8 cellular contexts compared by ENCODE assay signal in genomic region chr19:21505459-21506393, GRCh38. TPM values are rescaled to one million over a fixed set of nuclear protein-coding genes. Genes with fewer than 3 reads are reported as not detected.
A peak's percentile ranks its signal among the peaks of the same experiment; 100 is the strongest.
DNase-seq lines count a peak whose midpoint lies in the region; ATAC-seq and TF ChIP-seq lines count a peak whose summit lies in the region.

Gene ZNF429, plus strand, starts transcription at chr19:21505602. Its CDS starts 170 bp downstream, at chr19:21505772.

- no peaks in the 10 kb centered on the region for H3K36me3 ChIP-seq in BJ (ENCODE audit: control insufficient read depth, insufficient read depth, low read length)
- H3K36me3 ChIP-seq in left lung = no peaks in the 10 kb centered on the region

- H3K4me3 ChIP-seq in BJ (ENCODE audit: low read depth, low read length) = peak within 1 kb of the TSS; percentile 74
- H3K4me3 ChIP-seq in left lung = peak within 1 kb of the TSS; percentile 67 to 87

- peak within 1 kb of the TSS; percentile 94 to 96 for H3K27ac ChIP-seq in left lung

- TF ChIP-seq CTCF in BJ (IDR thresholded peaks at IDR 0.05; ENCODE audit: insufficient read depth, low read depth, low read length) (no peak), left lung (IDR thresholded peaks at IDR 0.05) (no peak)

- H3K4me1 ChIP-seq in left lung = peaks cover 3 to 40% of the 10 kb centered on the region in 2 donors

- DNase-seq in BJ (ENCODE audit: low read depth) (peak; percentile 64), GM19240 (ENCODE audit: insufficient read length, low spot score) (peak; percentile 90), NCI-H526 (lab: John Stamatoyannopoulos, UW) (peak; percentile 79 to 91), dermis blood vessel endothelial cell (peak; percentile 95), left lung (peak; percentile 92 to 94)
- DNase-seq in activated CD4-positive, alpha-beta T cell treated with anti-CD3 and anti-CD28 coated beads, Interleukin-2, amount 50 U/mL, for 24 hours (ENCODE audit: low read depth in 1 of 2, low spot score in 1 of 2) = peak; percentile 66 to 91
- DNase-seq in stimulated activated CD4-positive, alpha-beta T cell treated with anti-CD3 and anti-CD28 coated beads, Interleukin-2, amount 100 ng/mL, for 4 hours (ENCODE audit: low read depth) = peak; percentile 85

- no peaks in the 10 kb centered on the region for H3K27me3 ChIP-seq in BJ (ENCODE audit: control insufficient read depth, insufficient read depth, low read length)
- H3K27me3 ChIP-seq in left lung = no peaks in the 10 kb centered on the region

- POLR2A ChIA-PET in BJ (lab: Charles Lee) = interaction anchor here (0.7 kb wide), 1 partner anchor 12 kb away, joined by 13 read pairs; no protein-coding TSS in a partner anchor

- CTCF ChIA-PET in BJ (lab: Yijun Ruan, JAX) = interaction anchor here (0.5 to 1.4 kb wide), 3 partner anchors 9 to 332 kb away, joined by 3 to 4 read pairs (median 3); no protein-coding TSS in a partner anchor

- peak; percentile 100 for ATAC-seq in HG03460 (IDR thresholded peaks at IDR 0.05; ENCODE audit: unreplicated experiment)
- ATAC-seq in left lung = peak; percentile 99

- no peaks in the 10 kb centered on the region for H3K9me3 ChIP-seq in left lung

- intact Hi-C loops in left lung (cut with DNase I) = no loop called here

RNA-seq across cellular contexts. Expression of gene ZNF429, which starts in this region (rescaled TPM):
- polyA plus RNA-seq in BJ (2011; rRNA removed) = 3.3 and 4.1 TPM in 2 replicates
- polyA minus RNA-seq in BJ (2011; rRNA and poly(A)+ RNA removed) = 3.6 and 4.4 TPM in 2 replicates
- 3.4 and 4.1 TPM in 2 replicates for total RNA-seq in dermis blood vessel endothelial cell
- total RNA-seq in left lung = 10 to 100 TPM; 12.5 to 19.6 TPM

Comparison
In these comparisons a context has a peak if more than half of its experiments do, and no peak if none do; other contexts are left out.
1. Peak in every context shown above with its lines: DNase-seq, ATAC-seq, H3K4me3 ChIP-seq and H3K27ac ChIP-seq.